ENCODE assay signal across 8 cellular contexts in genomic region chr5:134227259-134227658, GRCh38. TPM values are rescaled to one million over a fixed set of nuclear protein-coding genes. Genes with fewer than 3 reads are reported as not detected.
DNase-seq lines count a peak whose midpoint lies in the region; ATAC-seq and TF ChIP-seq lines count a peak whose summit lies in the region.

No MANE protein-coding gene starts in this region.

- peak overlapping the region; percentile 77 to 99 (median 97) for H3K4me3 Mint-ChIP-seq in CD4-positive, alpha-beta memory T cell
- H3K4me3 Mint-ChIP-seq in activated T-cell treated with anti-CD3 and anti-CD28 coated beads, Interleukin-2, amount 50 U/mL, for 24 hours, result peak overlapping the region; percentile 98
- peak overlapping the region; percentile 95 for H3K4me3 Mint-ChIP-seq in glutamatergic neuron (ENCODE audit: unreplicated experiment)

- H3K27ac ChIP-seq in CD4-positive, alpha-beta memory T cell (ENCODE audit: low read depth, low read length), result peak overlapping the region; percentile 100
- peak overlapping the region; percentile 99 for H3K27ac ChIP-seq in parathyroid adenoma

- peak overlapping the region; percentile 94 for H3K9ac ChIP-seq in parathyroid adenoma

- POLR2A ChIA-PET in CD4-positive, alpha-beta memory T cell (lab: Charles Lee; ENCODE audit: partially characterized antibody), result interaction anchor here (0.7 to 7.9 kb wide), 17 partner anchors 9 to 298 kb away, joined by 3 to 119 read pairs (median 7); partner anchors contain the start of genes CDKL3, JADE2, SKP1 and TCF7

- no peaks in the 10 kb centered on the region for H3K9me3 Mint-ChIP-seq in CD4-positive, alpha-beta memory T cell
- no peaks in the 10 kb centered on the region for H3K9me3 Mint-ChIP-seq in activated T-cell treated with anti-CD3 and anti-CD28 coated beads, Interleukin-2, amount 50 U/mL, for 24 hours
- peaks cover 13% of the 10 kb centered on the region for H3K9me3 Mint-ChIP-seq in glutamatergic neuron (ENCODE audit: unreplicated experiment)

- H3K27me3 Mint-ChIP-seq in CD4-positive, alpha-beta memory T cell, result no peaks in the 10 kb centered on the region
- H3K27me3 Mint-ChIP-seq in activated T-cell treated with anti-CD3 and anti-CD28 coated beads, Interleukin-2, amount 50 U/mL, for 24 hours, result no peaks in the 10 kb centered on the region
- peaks cover 6% of the 10 kb centered on the region for H3K27me3 Mint-ChIP-seq in glutamatergic neuron (ENCODE audit: unreplicated experiment)

- peak overlapping the region; percentile 93 for H2AFZ ChIP-seq in parathyroid adenoma

- CTCF ChIA-PET in CD4-positive, alpha-beta memory T cell (lab: Charles Lee; ENCODE audit: partially characterized antibody), result interaction anchor here (0.8 to 3.6 kb wide), 6 partner anchors 12 to 188 kb away, joined by 3 to 20 read pairs (median 6); no protein-coding TSS in a partner anchor

- H3K4me1 ChIP-seq in CD4-positive, alpha-beta memory T cell (ENCODE audit: insufficient read depth, low read length), result peaks cover 37% of the 10 kb centered on the region
- H3K4me1 ChIP-seq in parathyroid adenoma, result peaks cover 18% of the 10 kb centered on the region

- no peaks in the 10 kb centered on the region for H3K9me3 ChIP-seq in CD4-positive, alpha-beta memory T cell (ENCODE audit: control insufficient read depth in 1 of 2, low read length in 2 of 2)
- H3K9me3 ChIP-seq in MG63 (no peaks in the 10 kb centered on the region), parathyroid adenoma (ENCODE audit: control insufficient read depth, low read length) (no peaks in the 10 kb centered on the region)

- peaks cover 26% of the 10 kb centered on the region for H3K79me2 ChIP-seq in parathyroid adenoma

- DNase-seq in CD4-positive, alpha-beta memory T cell, result peak in 1 of 5 donors; percentile 41
- peak; percentile 19 for DNase-seq in MG63
- no peak for DNase-seq in activated T-cell treated with anti-CD3 and anti-CD28 coated beads, Interleukin-2, amount 50 U/mL, for 24 hours
- peak; percentile 43 for DNase-seq in glutamatergic neuron

- H3K4me2 ChIP-seq in parathyroid adenoma (ENCODE audit: low read length), result peak overlapping the region; percentile 98

- no peaks in the 10 kb centered on the region for H3K27me3 ChIP-seq in CD4-positive, alpha-beta memory T cell (ENCODE audit: insufficient read depth, low read length)
- no peaks in the 10 kb centered on the region for H3K27me3 ChIP-seq in MG63
- no peaks in the 10 kb centered on the region for H3K27me3 ChIP-seq in parathyroid adenoma (ENCODE audit: control insufficient read depth, insufficient read depth, low read length)

- peak overlapping the region in 1 of 2 donors; percentile 87 for H3K4me3 ChIP-seq in CD4-positive, alpha-beta memory T cell (ENCODE audit: low read length in 2 of 2)
- H3K4me3 ChIP-seq in MG63 (no peak overlapping the region; the same call in 1 of the 2 replicates), parathyroid adenoma (ENCODE audit: low read depth, low read length) (peak overlapping the region; percentile 90)

- H3K36me3 Mint-ChIP-seq in CD4-positive, alpha-beta memory T cell, result peaks cover under 1 to 25% of the 10 kb centered on the region in 2 donors
- peaks cover 41% of the 10 kb centered on the region for H3K36me3 Mint-ChIP-seq in activated T-cell treated with anti-CD3 and anti-CD28 coated beads, Interleukin-2, amount 50 U/mL, for 24 hours (ENCODE audit: low read depth)
- H3K36me3 Mint-ChIP-seq in glutamatergic neuron (ENCODE audit: unreplicated experiment), result no peaks in the 10 kb centered on the region

- H3K36me3 ChIP-seq in CD4-positive, alpha-beta memory T cell (ENCODE audit: insufficient read depth, low read length), result no peaks in the 10 kb centered on the region
- H3K36me3 ChIP-seq in MG63 (peaks cover 34% of the 10 kb centered on the region), parathyroid adenoma (ENCODE audit: control insufficient read depth, insufficient read depth, low read length) (no peaks in the 10 kb centered on the region)

- no peak for TF ChIP-seq CTCF in glutamatergic neuron (IDR thresholded peaks at IDR 0.05; ENCODE audit: partially characterized antibody, unreplicated experiment)
- no peak for TF ChIP-seq CTCF in parathyroid adenoma (IDR thresholded peaks at IDR 0.05)

- ATAC-seq in HG03025 (IDR thresholded peaks at IDR 0.05; ENCODE audit: low FRiP score, unreplicated experiment) (no peak), HG02798 (IDR thresholded peaks at IDR 0.05; ENCODE audit: poor library complexity, unreplicated experiment) (no peak), HG02870 (IDR thresholded peaks at IDR 0.05; ENCODE audit: unreplicated experiment) (no peak)

- H3K27ac Mint-ChIP-seq in CD4-positive, alpha-beta memory T cell, result peak overlapping the region; percentile 98 to 100 (median 99)
- peak overlapping the region; percentile 99 for H3K27ac Mint-ChIP-seq in activated T-cell treated with anti-CD3 and anti-CD28 coated beads, Interleukin-2, amount 50 U/mL, for 24 hours
- H3K27ac Mint-ChIP-seq in glutamatergic neuron (ENCODE audit: unreplicated experiment), result peak overlapping the region; percentile 95

- intact Hi-C loops in CD4-positive, alpha-beta memory T cell (cut with micrococcal nuclease), result loop anchor here (2.0 to 5.0 kb wide), 2 partner anchors 405 to 678 kb away; partner anchors contain the start of genes PCBD2 and SAR1B

- H3K4me1 Mint-ChIP-seq in CD4-positive, alpha-beta memory T cell, result peaks cover 32 to 52% (median 37%) of the 10 kb centered on the region in 4 donors
- H3K4me1 Mint-ChIP-seq in activated T-cell treated with anti-CD3 and anti-CD28 coated beads, Interleukin-2, amount 50 U/mL, for 24 hours (ENCODE audit: low read depth), result peaks cover 44% of the 10 kb centered on the region
- peaks cover 24% of the 10 kb centered on the region for H3K4me1 Mint-ChIP-seq in glutamatergic neuron (ENCODE audit: low read depth, unreplicated experiment)

RNA-seq across cellular contexts. Expression of gene PPP2CA, which starts 1.4 kb away (rescaled TPM):
- 100 to 1,000 TPM; 106 to 108 TPM for total RNA-seq in CD4-positive, alpha-beta memory T cell
- polyA plus RNA-seq in CD4-positive, alpha-beta memory T cell, result 100 to 1,000 TPM; 209 to 258 TPM
- total RNA-seq in MG63 (2014; rRNA removed; shearing (Covaris generic); ENCODE audit: low replicate concordance), result 435 and 554 TPM in 2 replicates
- total RNA-seq in glutamatergic neuron (ENCODE audit: unreplicated experiment), result 193 TPM

RNA-seq across cellular contexts. Expression of gene SKP1, which starts 50.5 kb away (rescaled TPM):
- total RNA-seq in CD4-positive, alpha-beta memory T cell, result 100 to 1,000 TPM; 234 to 246 TPM
- 1,000 to 10,000 TPM; 1,076 to 1,639 TPM for polyA plus RNA-seq in CD4-positive, alpha-beta memory T cell
- total RNA-seq in MG63 (2014; rRNA removed; shearing (Covaris generic); ENCODE audit: low replicate concordance), result 939 and 1,191 TPM in 2 replicates
- 345 TPM for total RNA-seq in glutamatergic neuron (ENCODE audit: unreplicated experiment)
